ENCODE assay signal across 23 cellular contexts in genomic region chr14:32809255-32809654, GRCh38.
A peak's percentile ranks its signal among the peaks of the same experiment; 100 is the strongest.
DNase-seq lines count a peak whose midpoint lies in the region; ATAC-seq and TF ChIP-seq lines count a peak whose summit lies in the region.
"Had no signal": no experiment of that assay in that cellular context is flagged by ENCODE, and none has a peak within 500 bp of the region (broad histone marks: within the 10 kb centered on the region; RNA-seq: fewer than 3 reads in every experiment).

No MANE protein-coding gene starts in this region.

- H3K27me3 Mint-ChIP-seq in WTC11 (ENCODE audit: low read depth) = peaks cover 6% of the 10 kb centered on the region; the same call in 1 of the 2 replicates
- H3K27me3 Mint-ChIP-seq: activated naive CD4-positive, alpha-beta T cell treated with anti-CD3 and anti-CD28 coated beads, Interleukin-2, amount 50 U/mL, for 24 hours; dendritic cell treated with granulocyte-macrophage colony-stimulating factor and Interleukin-4, amounts not matched to agents 40 ng/mL and 50 ng/mL, for 4 days had no signal

- no peak for ATAC-seq in WTC11
- ATAC-seq: gastroesophageal sphincter, K562 had no signal

- no peak overlapping the region for H3K4ac ChIP-seq in mesendoderm (ENCODE audit: low read depth, low read length)

- H3K27me3 ChIP-seq in mesendoderm (ENCODE audit: insufficient read depth, low read length, poor library complexity) = no peaks in the 10 kb centered on the region
- H3K27me3 ChIP-seq: brain microvascular endothelial cell, gastroesophageal sphincter, left lung, pancreas, SJSA1, vagina had no signal

- no peak overlapping the region for H3K4me2 ChIP-seq in mesendoderm (ENCODE audit: low read length)

- H2BK15ac ChIP-seq in mesendoderm (replicated peaks; ENCODE audit: low read depth) = no peak overlapping the region

- no peak overlapping the region for H3K23ac ChIP-seq in mesendoderm (ENCODE audit: low read length)

- no CpG with 5 or more reads among the region's 2 CpGs for WGBS in mesendoderm (ENCODE audit: extremely low coverage, insufficient coverage, low lambda C conversion rate)

- H3K4me1 ChIP-seq in mesendoderm (ENCODE audit: control insufficient read depth, low read depth, low read length) = no peaks in the 10 kb centered on the region
- H3K4me1 ChIP-seq: SJSA1 had no signal

- peaks cover 19% of the 10 kb centered on the region for H3K9me3 Mint-ChIP-seq in WTC11

- no peak overlapping the region for H3K4me3 ChIP-seq in mesendoderm (ENCODE audit: low read length)
- H3K4me3 ChIP-seq: K562, left lung, pancreas, SJSA1 had no signal

- H3K9ac ChIP-seq in mesendoderm (ENCODE audit: low read length) = no peak overlapping the region

- no peak for TF ChIP-seq CTCF in WTC11 (IDR thresholded peaks at IDR 0.05)

- no peak overlapping the region for H3K56ac ChIP-seq in mesendoderm (ENCODE audit: low read length)

- no peak overlapping the region for H4K8ac ChIP-seq in mesendoderm (ENCODE audit: low read depth, low read length)

- POLR2A ChIA-PET in WTC11 (lab: Charles Lee) = interaction anchor here (0.6 kb wide), 1 partner anchor 1159 kb away, joined by 3 read pairs; no protein-coding TSS in a partner anchor

- no peaks in the 10 kb centered on the region for H3K79me2 ChIP-seq in mesendoderm (ENCODE audit: control insufficient read depth, insufficient read depth, low read length)

- no peaks in the 10 kb centered on the region for H3K36me3 ChIP-seq in mesendoderm (ENCODE audit: control insufficient read depth, insufficient read depth, low read length)
- H3K36me3 ChIP-seq: brain microvascular endothelial cell, left lung, pancreas, SJSA1, vagina had no signal

- H3K4me1 Mint-ChIP-seq in WTC11 = peaks cover 58% of the 10 kb centered on the region
- H3K4me1 Mint-ChIP-seq: activated naive CD4-positive, alpha-beta T cell treated with anti-CD3 and anti-CD28 coated beads, Interleukin-2, amount 50 U/mL, for 24 hours had no signal

- no peak overlapping the region for H4K5ac ChIP-seq in mesendoderm (ENCODE audit: low read length)

- H3K27ac Mint-ChIP-seq in WTC11 = peak overlapping the region; percentile 78
- H3K27ac Mint-ChIP-seq: activated naive CD4-positive, alpha-beta T cell treated with anti-CD3 and anti-CD28 coated beads, Interleukin-2, amount 50 U/mL, for 24 hours; dendritic cell treated with granulocyte-macrophage colony-stimulating factor and Interleukin-4, amounts not matched to agents 40 ng/mL and 50 ng/mL, for 4 days; T-helper 2 cell treated with Interferon-gamma antibody and Interleukin-4, amounts not matched to agents 5 μg/mL and 100 μg/mL, for 36 hours had no signal

- H3K18ac ChIP-seq in mesendoderm (ENCODE audit: low read length) = no peak overlapping the region

- H3K36me3 Mint-ChIP-seq in WTC11 = peaks cover 21% of the 10 kb centered on the region
- H3K36me3 Mint-ChIP-seq: activated naive CD4-positive, alpha-beta T cell treated with anti-CD3 and anti-CD28 coated beads, Interleukin-2, amount 50 U/mL, for 24 hours had no signal

- no peak overlapping the region for H2BK5ac ChIP-seq in mesendoderm (ENCODE audit: low read length)

- no peak overlapping the region for H2AK5ac ChIP-seq in mesendoderm (ENCODE audit: low read length)

- H3K27ac ChIP-seq in mesendoderm (ENCODE audit: low read depth, low read length) = no peak overlapping the region
- H3K27ac ChIP-seq: brain microvascular endothelial cell, gastroesophageal sphincter, left lung, pancreas, SJSA1, vagina had no signal

- H3K4me3 Mint-ChIP-seq in WTC11 = no peak overlapping the region
- H3K4me3 Mint-ChIP-seq: activated naive CD4-positive, alpha-beta T cell treated with anti-CD3 and anti-CD28 coated beads, Interleukin-2, amount 50 U/mL, for 24 hours; dendritic cell treated with granulocyte-macrophage colony-stimulating factor and Interleukin-4, amounts not matched to agents 40 ng/mL and 50 ng/mL, for 4 days; T-helper 2 cell treated with Interferon-gamma antibody and Interleukin-4, amounts not matched to agents 5 μg/mL and 100 μg/mL, for 36 hours had no signal

- H3K79me1 ChIP-seq in mesendoderm (ENCODE audit: low read length) = no peaks in the 10 kb centered on the region

- CTCF ChIA-PET in WTC11 (lab: Charles Lee) = no interaction called here

- DNase-seq in COR-L47 (lab: John Stamatoyannopoulos, UW) (peak; percentile 60), NCI-H1092 (lab: John Stamatoyannopoulos, UW) (peak; percentile 37), WTC11 (ENCODE audit: low spot score) (no peak), mesendoderm (peak; percentile 38), AG08395 (ENCODE audit: low spot score) (no peak), ureter (ENCODE audit: low spot score) (no peak), NCI-H345 treated with DMSO at 0.1 percent for 48 hours (lab: John Stamatoyannopoulos, UW; ENCODE audit: unreplicated experiment) (no peak), AG20443 (ENCODE audit: low spot score) (no peak)
- DNase-seq: activated CD4-positive, CD25-positive, alpha-beta regulatory T cell; activated T-cell treated with anti-CD3 and anti-CD28 coated beads, Interleukin-2, amount 50 U/mL, for 48 hours; AML-193; left lung; NCI-H1048; stimulated activated CD4-positive, alpha-beta T cell treated with anti-CD3 and anti-CD28 coated beads, Interleukin-4, amount 100 ng/mL, for 1 hour had no signal

- no peak overlapping the region for H2BK120ac ChIP-seq in mesendoderm (ENCODE audit: low read depth, low read length)

TF ChIP-seq in WTC11, 78 proteins besides CTCF, POLR2A, EP300 and RAD21 (continues in another document):
- TF ChIP-seq NR2C2 (CRISPR knock-in tag; IDR thresholded peaks at IDR 0.05) (no peak), ARID4B (CRISPR knock-in tag; IDR thresholded peaks at IDR 0.05; ENCODE audit: borderline replicate concordance) (no peak), ZNF532 (CRISPR knock-in tag; IDR thresholded peaks at IDR 0.05; ENCODE audit: borderline replicate concordance) (no peak), SMAD4 (CRISPR knock-in tag; IDR thresholded peaks at IDR 0.05) (no peak)

Comparison
In these comparisons a context has a peak if more than half of its experiments do, and no peak if none do; other contexts are left out.
1. DNase-seq: peak in COR-L47 (single experiment), NCI-H1092 (single experiment) and mesendoderm (single experiment); none in WTC11 (single experiment), AG08395 (single experiment), ureter (single experiment), NCI-H345 treated with DMSO at 0.1 percent for 48 hours (single experiment) and AG20443 (single experiment).